In genomic region chrM:12303-13047, GRCh38 we compare ENCODE assay signal across 7 cellular contexts.
"Had no signal": no experiment of that assay in that cellular context is flagged by ENCODE, and none has a peak within 500 bp of the region (broad histone marks: within the 10 kb centered on the region; RNA-seq: fewer than 3 reads in every experiment).

No MANE protein-coding gene starts in this region.

- H3K9ac ChIP-seq: GM23248 had no signal

- DNase-seq: GM23248, GOT3, H9, HCEC 1CT, KG1 had no signal

- H3K4me3 ChIP-seq: GM23248 had no signal

- FAIRE-seq: H54, HTR-8/SVneo had no signal

- H3K27ac ChIP-seq: GM23248 had no signal

- H2AFZ ChIP-seq: GM23248 had no signal
